1 cellular context compared by ENCODE assay signal in the genomic region with DNA sequence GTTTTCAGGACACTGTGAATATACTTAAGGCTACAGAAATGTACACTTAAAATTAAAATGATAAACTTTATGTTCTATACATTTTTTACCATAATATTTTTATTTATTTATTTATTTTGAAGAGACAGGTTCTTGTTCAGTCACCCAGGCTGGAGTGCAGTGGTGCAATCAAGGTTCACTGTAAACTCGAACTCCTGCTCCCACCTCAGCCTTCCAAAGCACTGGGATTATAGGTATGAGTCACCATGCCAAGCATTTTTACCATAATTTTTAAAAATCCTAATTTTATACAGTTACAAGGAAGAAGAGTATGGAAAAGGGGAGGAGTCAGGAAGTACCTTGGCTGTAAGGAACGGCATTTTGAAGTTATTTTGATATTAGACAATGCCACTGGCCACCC.
TF ChIP-seq lines count a peak whose summit lies in the region.

No MANE protein-coding gene starts in this region.

TF ChIP-seq in GM23338, 12 proteins besides CTCF, POLR2A, EP300 and RAD21 (continued from another document):
- TF ChIP-seq, protein P1, sequence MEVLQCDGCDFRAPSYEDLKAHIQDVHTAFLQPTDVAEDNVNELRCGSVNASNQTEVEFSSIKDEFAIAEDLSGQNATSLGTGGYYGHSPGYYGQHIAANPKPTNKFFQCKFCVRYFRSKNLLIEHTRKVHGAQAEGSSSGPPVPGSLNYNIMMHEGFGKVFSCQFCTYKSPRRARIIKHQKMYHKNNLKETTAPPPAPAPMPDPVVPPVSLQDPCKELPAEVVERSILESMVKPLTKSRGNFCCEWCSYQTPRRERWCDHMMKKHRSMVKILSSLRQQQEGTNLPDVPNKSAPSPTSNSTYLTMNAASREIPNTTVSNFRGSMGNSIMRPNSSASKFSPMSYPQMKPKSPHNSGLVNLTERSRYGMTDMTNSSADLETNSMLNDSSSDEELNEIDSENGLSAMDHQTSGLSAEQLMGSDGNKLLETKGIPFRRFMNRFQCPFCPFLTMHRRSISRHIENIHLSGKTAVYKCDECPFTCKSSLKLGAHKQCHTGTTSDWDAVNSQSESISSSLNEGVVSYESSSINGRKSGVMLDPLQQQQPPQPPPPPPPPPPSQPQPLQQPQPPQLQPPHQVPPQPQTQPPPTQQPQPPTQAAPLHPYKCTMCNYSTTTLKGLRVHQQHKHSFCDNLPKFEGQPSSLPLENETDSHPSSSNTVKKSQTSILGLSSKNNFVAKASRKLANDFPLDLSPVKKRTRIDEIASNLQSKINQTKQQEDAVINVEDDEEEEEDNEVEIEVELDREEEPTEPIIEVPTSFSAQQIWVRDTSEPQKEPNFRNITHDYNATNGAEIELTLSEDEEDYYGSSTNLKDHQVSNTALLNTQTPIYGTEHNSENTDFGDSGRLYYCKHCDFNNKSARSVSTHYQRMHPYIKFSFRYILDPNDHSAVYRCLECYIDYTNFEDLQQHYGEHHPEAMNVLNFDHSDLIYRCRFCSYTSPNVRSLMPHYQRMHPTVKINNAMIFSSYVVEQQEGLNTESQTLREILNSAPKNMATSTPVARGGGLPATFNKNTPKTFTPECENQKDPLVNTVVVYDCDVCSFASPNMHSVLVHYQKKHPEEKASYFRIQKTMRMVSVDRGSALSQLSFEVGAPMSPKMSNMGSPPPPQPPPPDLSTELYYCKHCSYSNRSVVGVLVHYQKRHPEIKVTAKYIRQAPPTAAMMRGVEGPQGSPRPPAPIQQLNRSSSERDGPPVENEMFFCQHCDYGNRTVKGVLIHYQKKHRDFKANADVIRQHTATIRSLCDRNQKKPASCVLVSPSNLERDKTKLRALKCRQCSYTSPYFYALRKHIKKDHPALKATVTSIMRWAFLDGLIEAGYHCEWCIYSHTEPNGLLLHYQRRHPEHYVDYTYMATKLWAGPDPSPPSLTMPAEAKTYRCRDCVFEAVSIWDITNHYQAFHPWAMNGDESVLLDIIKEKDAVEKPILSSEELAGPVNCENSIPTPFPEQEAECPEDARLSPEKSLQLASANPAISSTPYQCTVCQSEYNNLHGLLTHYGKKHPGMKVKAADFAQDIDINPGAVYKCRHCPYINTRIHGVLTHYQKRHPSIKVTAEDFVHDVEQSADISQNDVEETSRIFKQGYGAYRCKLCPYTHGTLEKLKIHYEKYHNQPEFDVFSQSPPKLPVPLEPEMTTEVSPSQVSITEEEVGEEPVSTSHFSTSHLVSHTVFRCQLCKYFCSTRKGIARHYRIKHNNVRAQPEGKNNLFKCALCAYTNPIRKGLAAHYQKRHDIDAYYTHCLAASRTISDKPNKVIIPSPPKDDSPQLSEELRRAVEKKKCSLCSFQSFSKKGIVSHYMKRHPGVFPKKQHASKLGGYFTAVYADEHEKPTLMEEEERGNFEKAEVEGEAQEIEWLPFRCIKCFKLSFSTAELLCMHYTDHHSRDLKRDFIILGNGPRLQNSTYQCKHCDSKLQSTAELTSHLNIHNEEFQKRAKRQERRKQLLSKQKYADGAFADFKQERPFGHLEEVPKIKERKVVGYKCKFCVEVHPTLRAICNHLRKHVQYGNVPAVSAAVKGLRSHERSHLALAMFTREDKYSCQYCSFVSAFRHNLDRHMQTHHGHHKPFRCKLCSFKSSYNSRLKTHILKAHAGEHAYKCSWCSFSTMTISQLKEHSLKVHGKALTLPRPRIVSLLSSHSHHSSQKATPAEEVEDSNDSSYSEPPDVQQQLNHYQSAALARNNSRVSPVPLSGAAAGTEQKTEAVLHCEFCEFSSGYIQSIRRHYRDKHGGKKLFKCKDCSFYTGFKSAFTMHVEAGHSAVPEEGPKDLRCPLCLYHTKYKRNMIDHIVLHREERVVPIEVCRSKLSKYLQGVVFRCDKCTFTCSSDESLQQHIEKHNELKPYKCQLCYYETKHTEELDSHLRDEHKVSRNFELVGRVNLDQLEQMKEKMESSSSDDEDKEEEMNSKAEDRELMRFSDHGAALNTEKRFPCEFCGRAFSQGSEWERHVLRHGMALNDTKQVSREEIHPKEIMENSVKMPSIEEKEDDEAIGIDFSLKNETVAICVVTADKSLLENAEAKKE (CRISPR knock-in tag; IDR thresholded peaks at IDR 0.05), result no peak
